Comparison of ENCODE assay signal across 8 cellular contexts in the genomic region with DNA sequence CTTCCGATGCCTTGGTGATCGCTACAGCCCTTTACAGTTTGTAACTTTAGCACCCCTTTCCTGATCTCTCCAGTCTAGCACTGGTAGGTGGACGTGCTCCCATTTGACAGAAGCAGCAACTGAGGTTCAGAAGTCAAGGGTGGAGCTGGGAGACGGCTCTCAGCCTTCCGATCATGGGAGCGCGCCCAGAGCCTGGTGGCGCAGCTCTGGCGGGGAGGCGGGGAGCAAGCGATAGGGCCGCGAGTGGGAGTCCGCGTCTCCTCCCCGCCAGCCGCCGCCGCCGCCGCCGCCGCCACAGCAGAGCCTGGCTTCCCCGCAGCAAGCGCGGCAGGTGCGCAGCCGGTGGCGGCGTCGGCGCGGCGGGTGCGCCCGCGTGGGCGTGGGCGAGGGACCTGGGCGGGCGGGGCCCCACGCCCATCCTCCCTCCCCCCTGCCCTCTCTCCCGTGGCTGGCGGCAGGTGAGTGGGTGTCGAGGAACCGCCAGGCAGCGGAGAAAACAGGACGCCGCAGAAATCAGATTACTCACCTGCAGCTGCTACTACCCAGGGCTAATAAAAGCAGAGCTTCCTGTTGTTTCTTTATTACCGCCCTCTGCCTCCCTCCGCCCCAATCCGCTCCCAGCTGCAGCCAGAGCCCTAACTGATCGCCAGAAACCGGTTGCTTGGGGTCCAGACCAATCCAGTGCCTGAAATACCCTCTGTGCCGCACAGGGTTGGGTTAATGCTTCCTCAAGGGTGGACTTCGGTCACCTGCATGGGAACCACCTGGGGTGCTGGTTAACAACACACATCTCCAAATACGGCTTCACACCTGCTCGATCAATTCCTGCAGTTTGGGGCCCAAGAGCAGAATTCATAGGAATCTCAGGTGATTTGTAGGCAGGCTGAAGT.
DNase-seq lines count a peak whose midpoint lies in the region; TF ChIP-seq lines count a peak whose summit lies in the region.

No MANE protein-coding gene starts in this region.

- no peak for TF ChIP-seq POLR2A in uterus (IDR thresholded peaks at IDR 0.05)

- H3K36me3 ChIP-seq in mammary epithelial cell (ENCODE audit: insufficient read depth, low read length) = no peaks in the 10 kb centered on the region
- no peaks in the 10 kb centered on the region for H3K36me3 ChIP-seq in uterus

- no peak for TF ChIP-seq CTCF in GM20000 (IDR thresholded peaks at IDR 0.05; ENCODE audit: extremely low read depth, missing control alignments)
- TF ChIP-seq CTCF in LNCaP clone FGC (IDR thresholded peaks at IDR 0.05; ENCODE audit: control insufficient read depth, extremely low read depth, insufficient read depth) = no peak
- no peak for TF ChIP-seq CTCF in mammary epithelial cell (conservative IDR thresholded peaks at IDR 0.05 in 1 of 2, IDR thresholded peaks at IDR 0.05 in 1 of 2; ENCODE audit: extremely low read depth in 1 of 2, insufficient read depth in 1 of 2, low read depth in 1 of 2, low read length in 2 of 2)
- TF ChIP-seq CTCF in uterus (IDR thresholded peaks at IDR 0.05) = peak in 1 of 4 experiments; percentile 2

- no peaks in the 10 kb centered on the region for H3K79me2 ChIP-seq in mammary epithelial cell (ENCODE audit: insufficient read depth, low read length)

- peaks cover 8% of the 10 kb centered on the region for H3K4me1 ChIP-seq in mammary epithelial cell (ENCODE audit: insufficient read depth, low read length)
- peaks cover 60% of the 10 kb centered on the region for H3K4me1 ChIP-seq in mononuclear cell (ENCODE audit: insufficient read depth, low read length)
- H3K4me1 ChIP-seq in uterus = no peaks in the 10 kb centered on the region

- dilution Hi-C loops in mammary epithelial cell (cut with HindIII; ENCODE audit: low sequenced_read_pairs) = loop anchor here (5.0 kb wide), 1 partner anchor 67 kb away; no protein-coding TSS in a partner anchor

- peak overlapping the region; percentile 78 for H3K4me2 ChIP-seq in mammary epithelial cell (ENCODE audit: insufficient read depth, low read depth, low read length)

- H3K4me3 ChIP-seq in LNCaP clone FGC (ENCODE audit: low read depth, low read length) (0 out of 2 replicates have a peak overlapping the region, but pooled peaks have one; percentile 13), mammary epithelial cell (replicated peaks in 1 of 3; ENCODE audit: insufficient read depth in 1 of 3, low read depth in 2 of 3, low read length in 3 of 3) (peak overlapping the region in 2 of 3 experiments; percentile 16 to 25), mononuclear cell (ENCODE audit: low read length) (peak overlapping the region; percentile 20), uterus (no peak overlapping the region)

- in situ Hi-C loops in mammary epithelial cell (cut with MboI; ENCODE audit: low sequenced_read_pairs in 2 of 2) = no loop called here

- no peaks in the 10 kb centered on the region for H3K27me3 ChIP-seq in mammary epithelial cell (ENCODE audit: insufficient read depth, low read length)
- peaks cover 23% of the 10 kb centered on the region for H3K27me3 ChIP-seq in mononuclear cell (ENCODE audit: insufficient read depth, low read length)
- H3K27me3 ChIP-seq in uterus = no peaks in the 10 kb centered on the region

- no peak overlapping the region for H3K9ac ChIP-seq in mammary epithelial cell (ENCODE audit: insufficient read depth, low read length)

- DNase-seq in AG08396 (ENCODE audit: low spot score) (peak; percentile 42), GM20000 (ENCODE audit: low spot score) (peak; percentile 88), LNCaP clone FGC (ENCODE audit: low read depth) (no peak), T-helper 9 cell (peak; percentile 73), mammary epithelial cell (peak; percentile 74), uterus (no peak)
- DNase-seq in stimulated activated CD8-positive, alpha-beta memory T cell treated with anti-CD3 and anti-CD28 coated beads, Interleukin-7, amount 100 ng/mL, for 24 hours (ENCODE audit: low read depth) = peak; percentile 37

- no TSS peak for BruUV-seq in mammary epithelial cell (replicated peaks; lab: Mats Ljungman, UMichigan)

- CTCF ChIA-PET in mammary epithelial cell (lab: Charles Lee; ENCODE audit: low non-redundant PET) = interaction anchor here (0.6 kb wide), 2 partner anchors 61 to 1012 kb away, joined by 3 to 16 read pairs; a partner anchor contains a TSS

- H3K9me3 ChIP-seq in mammary epithelial cell (replicated peaks; ENCODE audit: insufficient read depth, low read length) (no peaks in the 10 kb centered on the region), mononuclear cell (ENCODE audit: low read depth, low read length) (no peaks in the 10 kb centered on the region), uterus (no peaks in the 10 kb centered on the region)

- intact Hi-C loops in mammary epithelial cell (cut with micrococcal nuclease) (no loop called here), uterus (cut with DNase I; ENCODE audit: low total_unique reads) (no loop called here)

- peak overlapping the region; percentile 67 for H2AFZ ChIP-seq in mammary epithelial cell (ENCODE audit: low read depth, low read length)

- H4K20me1 ChIP-seq in mammary epithelial cell (ENCODE audit: insufficient read depth, low read length) = no peaks in the 10 kb centered on the region

- 19% methylated on average over 15 of the region's 58 CpGs for WGBS in mammary epithelial cell (ENCODE audit: low coverage, missing lambda C conversion rate)

- H3K27ac ChIP-seq in mammary epithelial cell (ENCODE audit: insufficient read depth, low read depth, low read length) (no peak overlapping the region), uterus (no peak overlapping the region)

Comparison
In these comparisons a context has a peak if more than half of its experiments do, and no peak if none do; other contexts are left out.
1. DNase-seq: peak in AG08396 (single experiment), GM20000 (single experiment), T-helper 9 cell (single experiment), mammary epithelial cell (single experiment) and stimulated activated CD8-positive, alpha-beta memory T cell treated with anti-CD3 and anti-CD28 coated beads, Interleukin-7, amount 100 ng/mL, for 24 hours (single experiment); none in LNCaP clone FGC (single experiment) and uterus (0 of 2).
2. H3K4me3 ChIP-seq: peak in LNCaP clone FGC (single experiment), mammary epithelial cell (2 of 3) and mononuclear cell (single experiment); none in uterus (0 of 2).